28 cellular contexts compared by ENCODE assay signal in the genomic region with DNA sequence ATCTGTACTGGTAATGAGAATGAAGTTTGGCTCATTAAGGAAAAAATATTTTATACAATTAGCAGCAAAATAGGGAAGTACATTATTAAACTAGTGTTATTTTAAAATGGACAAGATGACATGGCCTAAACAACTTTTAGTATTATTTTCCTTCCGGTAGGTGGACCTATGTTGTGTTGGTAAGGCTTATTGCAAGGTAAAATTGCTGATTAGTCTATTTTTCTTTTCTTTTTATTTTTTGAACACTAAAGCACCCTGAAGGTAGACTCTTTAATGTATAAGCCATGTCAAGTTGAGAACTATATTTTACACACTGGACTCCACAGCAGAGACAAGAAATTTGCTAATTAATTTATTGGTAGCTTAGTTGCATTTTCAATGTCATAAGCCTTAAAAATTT.
"Had no signal": no experiment of that assay in that cellular context is flagged by ENCODE, and none has a peak within 500 bp of the region (broad histone marks: within the 10 kb centered on the region; RNA-seq: fewer than 3 reads in every experiment).

No MANE protein-coding gene starts in this region.

- H3K36me3 ChIP-seq: colonic mucosa, esophagus muscularis mucosa, esophagus squamous epithelium, gastrocnemius medialis, gastroesophageal sphincter, heart left ventricle, heart right ventricle had no signal

- FAIRE-seq: endometrium, endothelial cell of umbilical vein, frontal cortex had no signal

- DNase-seq: colonic mucosa; cortex of kidney; dermis blood vessel endothelial cell; dorsolateral prefrontal cortex; effector CD4-positive, alpha-beta T cell; effector CD8-positive, alpha-beta T cell; effector memory CD4-positive, alpha-beta T cell; effector memory CD8-positive, alpha-beta T cell; endodermal cell; erythroblast; esophagus squamous epithelium; foreskin fibroblast; foreskin keratinocyte; foreskin melanocyte; gastrocnemius medialis; glutamatergic neuron; head of caudate nucleus; heart left ventricle; heart right ventricle had no signal

- H3K4me3 ChIP-seq: colonic mucosa, coronary artery, dorsolateral prefrontal cortex, esophagus muscularis mucosa, esophagus squamous epithelium, gastrocnemius medialis, gastroesophageal sphincter, heart left ventricle, heart right ventricle, hepatocyte had no signal

- H3K27me3 ChIP-seq: colonic mucosa, dorsolateral prefrontal cortex, esophagus muscularis mucosa, esophagus squamous epithelium, foreskin keratinocyte, gastrocnemius medialis, gastroesophageal sphincter, heart left ventricle, heart right ventricle, hepatocyte had no signal

- H2AFZ ChIP-seq: hepatocyte had no signal

- H3K79me2 ChIP-seq: hepatocyte had no signal

- H3K9me3 ChIP-seq: colonic mucosa, esophagus muscularis mucosa, esophagus squamous epithelium, gastrocnemius medialis, gastroesophageal sphincter, heart left ventricle, heart right ventricle had no signal

- H3K27ac ChIP-seq: colonic mucosa, coronary artery, dorsolateral prefrontal cortex, epithelial cell of prostate, esophagus muscularis mucosa, esophagus squamous epithelium, foreskin keratinocyte, gastrocnemius medialis, gastroesophageal sphincter, heart left ventricle, heart right ventricle, hepatocyte had no signal

- H3K4me1 ChIP-seq: colonic mucosa, esophagus muscularis mucosa, esophagus squamous epithelium, foreskin keratinocyte, gastrocnemius medialis, gastroesophageal sphincter, heart left ventricle, heart right ventricle had no signal

- H3K4me2 ChIP-seq: hepatocyte had no signal

- ATAC-seq: effector memory CD8-positive, alpha-beta T cell; esophagus mucosa; foreskin keratinocyte; gastrocnemius medialis; gastroesophageal sphincter; heart left ventricle; heart right ventricle had no signal
